8 cellular contexts compared by ENCODE assay signal in the genomic region with DNA sequence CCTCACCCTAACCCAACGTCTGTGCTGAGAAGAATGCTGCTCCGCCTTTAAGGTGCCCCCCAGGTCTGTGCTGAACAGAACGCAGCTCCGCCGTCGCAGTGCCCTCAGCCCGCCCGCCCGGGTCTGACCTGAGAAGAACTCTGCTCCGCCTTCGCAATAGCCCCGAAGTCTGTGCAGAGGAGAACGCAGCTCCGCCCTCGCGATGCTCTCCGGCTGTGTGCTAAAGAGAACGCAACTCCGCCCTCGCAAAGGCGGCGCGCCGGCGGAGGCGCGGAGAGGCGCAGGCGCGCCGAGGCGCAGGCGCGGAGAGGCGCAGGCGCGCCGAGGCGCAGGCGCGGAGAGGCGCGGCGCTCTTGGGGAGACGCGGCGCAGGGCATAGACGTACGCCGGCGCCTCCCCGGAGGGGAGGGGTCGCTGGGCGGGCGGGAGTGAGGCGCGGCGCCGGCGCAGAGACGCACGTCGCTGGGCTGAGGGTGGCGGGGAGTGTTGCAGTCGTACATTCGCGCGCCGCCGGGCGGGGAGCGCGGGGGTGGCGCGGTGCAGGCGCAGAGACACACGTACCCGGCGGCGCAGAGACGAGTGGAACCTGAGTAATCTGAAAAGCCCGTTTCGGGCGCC. TPM values are rescaled to one million over a fixed set of nuclear protein-coding genes. Genes with fewer than 3 reads are reported as not detected.
DNase-seq lines count a peak whose midpoint lies in the region; ATAC-seq and TF ChIP-seq lines count a peak whose summit lies in the region.
"Not testable (repeated sequence)": the region's sequence is repeated elsewhere in the genome, so short reads cannot be mapped to it uniquely, and the experiment has no call there.

No MANE protein-coding gene starts in this region.

- H3K27me3 ChIP-seq in BJ (ENCODE audit: control insufficient read depth, insufficient read depth, low read length); mucosa of rectum (ENCODE audit: control insufficient read depth in 2 of 2, insufficient read depth in 2 of 2, low read length in 2 of 2): not testable (repeated sequence)

- not testable (repeated sequence) for H3K27me3 Mint-ChIP-seq in activated naive CD8-positive, alpha-beta T cell

- H3K4me3 Mint-ChIP-seq in activated naive CD8-positive, alpha-beta T cell: peak overlapping the region; percentile 94

- H3K4me3 ChIP-seq in BJ (ENCODE audit: low read depth, low read length) (peak overlapping the region; percentile 50), mucosa of rectum (ENCODE audit: low read length in 2 of 2) (peak overlapping the region; percentile 62 to 74)

- not testable (repeated sequence) for H3K36me3 ChIP-seq in BJ (ENCODE audit: control insufficient read depth, insufficient read depth, low read length); mucosa of rectum (ENCODE audit: control insufficient read depth in 2 of 2, insufficient read depth in 2 of 2, low read length in 2 of 2)

- peak overlapping the region; percentile 58 to 63 for H3K9ac ChIP-seq in mucosa of rectum (ENCODE audit: low read depth in 1 of 2, low read length in 2 of 2)

- not testable (repeated sequence) for H3K9me3 ChIP-seq in mucosa of rectum (ENCODE audit: control insufficient read depth in 2 of 2, low read length in 2 of 2)

- peak overlapping the region; percentile 84 to 89 for H3K27ac ChIP-seq in mucosa of rectum (ENCODE audit: low read depth in 2 of 2, low read length in 2 of 2)

- CTCF ChIA-PET in BJ (lab: Yijun Ruan, JAX): interaction anchor here (0.7 to 1.2 kb wide), 5 partner anchors 11 to 598 kb away, joined by 3 to 6 read pairs (median 3); partner anchors contain the start of gene SLC35F5

- H3K4me1 ChIP-seq in mucosa of rectum (ENCODE audit: control insufficient read depth in 2 of 2, insufficient read depth in 2 of 2, low read length in 2 of 2): not testable (repeated sequence)

- peak overlapping the region; percentile 94 for H3K27ac Mint-ChIP-seq in activated naive CD8-positive, alpha-beta T cell

- not testable (repeated sequence) for H3K4me1 Mint-ChIP-seq in activated naive CD8-positive, alpha-beta T cell (ENCODE audit: low read depth)

- not testable (repeated sequence) for H3K36me3 Mint-ChIP-seq in activated naive CD8-positive, alpha-beta T cell

- TF ChIP-seq CTCF in BJ (IDR thresholded peaks at IDR 0.05; ENCODE audit: insufficient read depth, low read depth, low read length): not testable (repeated sequence)

- ATAC-seq in GM19351 (IDR thresholded peaks at IDR 0.05; ENCODE audit: unreplicated experiment) (peak; percentile 31), HG03175 (IDR thresholded peaks at IDR 0.05; ENCODE audit: unreplicated experiment) (peak; percentile 77), SK-N-SH treated with all-trans-retinoic acid at 6 μM for 48 hours (peak; percentile 93)

- DNase-seq in BJ (ENCODE audit: low read depth): peak; percentile 39
- peak; percentile 77 for DNase-seq in fibroblast of the conjunctiva (ENCODE audit: low read depth)
- peak; percentile 71 to 79 (median 78) for DNase-seq in stimulated activated CD4-positive, alpha-beta T cell treated with anti-CD3 and anti-CD28 coated beads, TNF-alpha, amount 100 ng/mL, for 1 hour (ENCODE audit: low read depth in 3 of 3, low spot score in 1 of 3)

- H3K9me3 Mint-ChIP-seq in activated naive CD8-positive, alpha-beta T cell (ENCODE audit: low read depth): not testable (repeated sequence)

- POLR2A ChIA-PET in BJ (lab: Charles Lee): not testable (repeated sequence)

RNA-seq across cellular contexts. Expression of gene RABL2A, which starts 23.5 kb away (rescaled TPM):
- polyA plus RNA-seq in BJ (2011; rRNA removed): 10.7 and 13.8 TPM in 2 replicates
- polyA minus RNA-seq in BJ (2011; rRNA and poly(A)+ RNA removed): 10.1 and 10.2 TPM in 2 replicates

Comparison
In these comparisons a context has a peak if more than half of its experiments do, and no peak if none do; other contexts are left out.
1. Peak in every context shown above with its lines: DNase-seq, ATAC-seq, H3K4me3 ChIP-seq and H3K27ac ChIP-seq.
2. ATAC-seq: peak in every context shown above with its lines; median percentile 93 in SK-N-SH treated with all-trans-retinoic acid at 6 μM for 48 hours; 77 in HG03175; 31 in GM19351.